In genomic region chr12:28122756-28123155, GRCh38 we compare ENCODE assay signal across 34 cellular contexts.
"Had no signal": no experiment of that assay in that cellular context is flagged by ENCODE, and none has a peak within 500 bp of the region (broad histone marks: within the 10 kb centered on the region; RNA-seq: fewer than 3 reads in every experiment).

No MANE protein-coding gene starts in this region.

- H3K27ac Mint-ChIP-seq: activated B cell treated with CpG ODN at 0.5 μM for 24 hours; activated CD4-positive, alpha-beta memory T cell treated with anti-CD3 and anti-CD28 coated beads for 36 hours; activated naive CD8-positive, alpha-beta T cell treated with anti-CD3 and anti-CD28 coated beads for 36 hours had no signal

- H3K4me3 ChIP-seq: Peyer's patch, SJCRH30 had no signal

- H3K36me3 Mint-ChIP-seq: activated CD4-positive, alpha-beta memory T cell treated with anti-CD3 and anti-CD28 coated beads for 36 hours; activated naive CD8-positive, alpha-beta T cell treated with anti-CD3 and anti-CD28 coated beads for 36 hours had no signal

- H3K27ac ChIP-seq: brain microvascular endothelial cell, KMS-11, Peyer's patch, RWPE1, SJCRH30, VCaP had no signal

- H3K27me3 Mint-ChIP-seq: activated B cell treated with CpG ODN at 0.5 μM for 24 hours; activated CD4-positive, alpha-beta memory T cell treated with anti-CD3 and anti-CD28 coated beads for 36 hours had no signal

- H3K4me1 Mint-ChIP-seq: activated B cell treated with CpG ODN at 0.5 μM for 24 hours; activated naive CD8-positive, alpha-beta T cell treated with anti-CD3 and anti-CD28 coated beads for 36 hours had no signal

- H3K4me3 Mint-ChIP-seq: activated B cell treated with CpG ODN at 0.5 μM for 24 hours; activated CD4-positive, alpha-beta memory T cell treated with anti-CD3 and anti-CD28 coated beads for 36 hours; activated naive CD8-positive, alpha-beta T cell treated with anti-CD3 and anti-CD28 coated beads for 36 hours; activated T-cell treated with anti-CD3 and anti-CD28 coated beads, Interleukin-2, amount 50 U/mL, for 4 hours had no signal

- H3K36me3 ChIP-seq: brain microvascular endothelial cell, Peyer's patch, SJCRH30 had no signal

- H3K9me3 Mint-ChIP-seq: activated B cell treated with CpG ODN at 0.5 μM for 24 hours; activated CD4-positive, alpha-beta memory T cell treated with anti-CD3 and anti-CD28 coated beads for 36 hours; activated naive CD8-positive, alpha-beta T cell treated with anti-CD3 and anti-CD28 coated beads for 36 hours; activated T-cell treated with anti-CD3 and anti-CD28 coated beads, Interleukin-2, amount 50 U/mL, for 4 hours had no signal

- H3K27me3 ChIP-seq: brain microvascular endothelial cell, Peyer's patch, SJCRH30 had no signal

- ATAC-seq: activated T-cell treated with anti-CD3 and anti-CD28 coated beads, Interleukin-2, amount 50 U/mL, for 4 hours had no signal

- H3K9ac ChIP-seq: KMS-11 had no signal

- DNase-seq: activated B cell treated with CpG ODN at 0.5 μM for 24 hours; activated CD4-positive, alpha-beta memory T cell treated with anti-CD3 and anti-CD28 coated beads for 36 hours; activated CD4-positive, alpha-beta T cell treated with anti-CD3 and anti-CD28 coated beads for 4 hours; activated CD4-positive, alpha-beta T cell treated with anti-CD3 and anti-CD28 coated beads, Interleukin-2, amount 50 U/mL, for 1 hour; activated CD4-positive, CD25-positive, alpha-beta regulatory T cell treated with anti-CD3 and anti-CD28 coated beads, Interleukin-2, amount 50 U/mL, for 72 hours; activated CD8-positive, alpha-beta memory T cell treated with anti-CD3 and anti-CD28 coated beads, Interleukin-2, amount 50 U/mL, for 4 hours; activated effector memory CD4-positive, alpha-beta T cell treated with anti-CD3 and anti-CD28 coated beads, Interleukin-2, amount 50 U/mL, for 16 hours; activated naive CD4-positive, alpha-beta T cell; activated naive CD4-positive, alpha-beta T cell treated with anti-CD3 and anti-CD28 coated beads, Interleukin-2, amount 50 U/mL, for 16 hours; activated naive CD8-positive, alpha-beta T cell treated with anti-CD3 and anti-CD28 coated beads for 36 hours; activated T-cell treated with anti-CD3 and anti-CD28 coated beads for 4 hours; activated T-cell treated with anti-CD3 and anti-CD28 coated beads, Interleukin-2, amount 50 U/mL, for 4 hours; amniotic stem cell; aorta; brain microvascular endothelial cell; central memory CD4-positive, alpha-beta T cell; MM.1S; MV-4-11; NCI-H1092; NCI-H1436 treated with DMSO at 0.1 percent for 48 hours; NCI-H1694 treated with DMSO at 0.1 percent for 48 hours; NCI-H2029; NCI-H345; NCI-H524 treated with DMSO at 0.1 percent for 48 hours; Peyer's patch; SHP77; SJCRH30; SW 1271; T-helper 1 cell; T-helper 2 cell; T-helper 9 cell had no signal

- H3K4me1 ChIP-seq: Peyer's patch, SJCRH30 had no signal

- H3K4me2 ChIP-seq: KMS-11 had no signal

- H3K9me3 ChIP-seq: Peyer's patch, SJCRH30 had no signal
